ENCODE assay signal across 8 cellular contexts in genomic region chr11:64000026-64000739, GRCh38. TPM values are rescaled to one million over a fixed set of nuclear protein-coding genes. Genes with fewer than 3 reads are reported as not detected.
DNase-seq lines count a peak whose midpoint lies in the region; ATAC-seq and TF ChIP-seq lines count a peak whose summit lies in the region.

No MANE protein-coding gene starts in this region.

- H3K36me3 Mint-ChIP-seq in activated naive CD8-positive, alpha-beta T cell treated with anti-CD3 and anti-CD28 coated beads for 36 hours, result peaks cover 13% of the 10 kb centered on the region
- peaks cover 3% of the 10 kb centered on the region for H3K36me3 Mint-ChIP-seq in type B pancreatic cell

- H3K4me3 Mint-ChIP-seq in activated naive CD8-positive, alpha-beta T cell treated with anti-CD3 and anti-CD28 coated beads for 36 hours, result peak overlapping the region; percentile 14
- H3K4me3 Mint-ChIP-seq in type B pancreatic cell, result peak overlapping the region; percentile 34

- peaks cover 0 to 33% (median 21%) of the 10 kb centered on the region in 4 donors for H3K4me1 ChIP-seq in Peyer's patch
- no peaks in the 10 kb centered on the region for H3K4me1 ChIP-seq in cardiac muscle cell (ENCODE audit: low read depth)

- H3K4me3 ChIP-seq in Peyer's patch, result peak overlapping the region; percentile 16 to 50 (median 46)
- H3K4me3 ChIP-seq in cardiac muscle cell, result peak overlapping the region; percentile 13

- peaks cover 0 to 35% (median 0%) of the 10 kb centered on the region in 3 donors for H3K36me3 ChIP-seq in Peyer's patch
- H3K36me3 ChIP-seq in cardiac muscle cell, result peaks cover 15% of the 10 kb centered on the region

- no peak overlapping the region for H3K27ac Mint-ChIP-seq in activated naive CD8-positive, alpha-beta T cell treated with anti-CD3 and anti-CD28 coated beads for 36 hours
- no peak overlapping the region for H3K27ac Mint-ChIP-seq in type B pancreatic cell

- H3K27me3 ChIP-seq in Peyer's patch (no peaks in the 10 kb centered on the region), cardiac muscle cell (peaks cover under 1% of the 10 kb centered on the region)

- DNase-seq in NCI-H1694 (lab: John Stamatoyannopoulos, UW) (peak; percentile 27), NCI-H1694 treated with DMSO at 0.1 percent for 48 hours (lab: John Stamatoyannopoulos, UW) (no peak), Peyer's patch (peak; percentile 59 to 81 (median 78)), cardiac muscle cell (ENCODE audit: low read depth in 1 of 2, low spot score in 1 of 2) (peak; percentile 84 to 87), posterior vena cava (ENCODE audit: low spot score) (peak; percentile 90), type B pancreatic cell (ENCODE audit: extremely low spot score, unreplicated experiment) (peak; percentile 85)
- peak; percentile 84 for DNase-seq in activated naive CD8-positive, alpha-beta T cell treated with anti-CD3 and anti-CD28 coated beads for 36 hours

- TF ChIP-seq CTCF in Peyer's patch (IDR thresholded peaks at IDR 0.05) (peak; percentile 73 to 91 (median 86)), cardiac muscle cell (IDR thresholded peaks at IDR 0.05; ENCODE audit: low read depth, low read length) (peak; percentile 53), type B pancreatic cell (conservative IDR thresholded peaks at IDR 0.05) (peak; percentile 90)

- no peaks in the 10 kb centered on the region for H3K9me3 ChIP-seq in Peyer's patch
- H3K9me3 ChIP-seq in cardiac muscle cell (ENCODE audit: low read depth), result no peaks in the 10 kb centered on the region

- no peak for TF ChIP-seq POLR2A in Peyer's patch (IDR thresholded peaks at IDR 0.05)

- peak overlapping the region in 1 of 4 donors; percentile 7 for H3K27ac ChIP-seq in Peyer's patch
- no peak overlapping the region for H3K27ac ChIP-seq in cardiac muscle cell

- intact Hi-C loops in posterior vena cava (cut with DNase I), result loop anchor here (2.0 to 5.0 kb wide), 2 partner anchors 149 to 303 kb away; no protein-coding TSS in a partner anchor

- H3K4me1 Mint-ChIP-seq in activated naive CD8-positive, alpha-beta T cell treated with anti-CD3 and anti-CD28 coated beads for 36 hours, result no peaks in the 10 kb centered on the region
- peaks cover 13% of the 10 kb centered on the region for H3K4me1 Mint-ChIP-seq in type B pancreatic cell (ENCODE audit: unreplicated experiment)

- no peak for ATAC-seq in GM19467 (IDR thresholded peaks at IDR 0.05; ENCODE audit: unreplicated experiment)

- no peaks in the 10 kb centered on the region for H3K9me3 Mint-ChIP-seq in activated naive CD8-positive, alpha-beta T cell treated with anti-CD3 and anti-CD28 coated beads for 36 hours
- H3K9me3 Mint-ChIP-seq in type B pancreatic cell, result no peaks in the 10 kb centered on the region

- H3K27me3 Mint-ChIP-seq in activated naive CD8-positive, alpha-beta T cell treated with anti-CD3 and anti-CD28 coated beads for 36 hours, result peaks cover 5% of the 10 kb centered on the region
- no peaks in the 10 kb centered on the region for H3K27me3 Mint-ChIP-seq in type B pancreatic cell

RNA-seq across cellular contexts. Expression of gene OTUB1, which starts 13.9 kb away (rescaled TPM):
- total RNA-seq in Peyer's patch (100 to 1,000 TPM in 1 of 4 donors, 10 to 100 TPM in 3; 79.2 to 110 (median 95.4) TPM), cardiac muscle cell (119 and 183 TPM in 2 replicates), posterior vena cava (10 to 100 TPM; 37.7 to 41.3 TPM), type B pancreatic cell (ENCODE audit: low replicate concordance) (101 and 105 TPM in 2 replicates)
- 10 to 100 TPM; 70.5 to 72.0 TPM for total RNA-seq in activated naive CD8-positive, alpha-beta T cell treated with anti-CD3 and anti-CD28 coated beads for 36 hours
- polyA plus RNA-seq in cardiac muscle cell, result 226 and 269 TPM in 2 replicates

RNA-seq across cellular contexts. Expression of gene COX8A, which starts 25.8 kb away (rescaled TPM):
- 1,000 to 10,000 TPM in 2 of 4 donors, 100 to 1,000 TPM in 2; 390 to 1,297 (median 877) TPM for total RNA-seq in Peyer's patch
- total RNA-seq in activated naive CD8-positive, alpha-beta T cell treated with anti-CD3 and anti-CD28 coated beads for 36 hours, result 100 to 1,000 TPM; 450 to 466 TPM
- total RNA-seq in cardiac muscle cell, result 712 and 1,446 TPM in 2 replicates
- polyA plus RNA-seq in cardiac muscle cell, result 789 and 1,014 TPM in 2 replicates
- total RNA-seq in posterior vena cava, result 100 to 1,000 TPM; 161 to 203 TPM
- total RNA-seq in type B pancreatic cell (ENCODE audit: low replicate concordance), result 307 and 324 TPM in 2 replicates

RNA-seq across cellular contexts. Expression of gene FLRT1, which starts 35.5 kb away (rescaled TPM):
- total RNA-seq in Peyer's patch (under 1 TPM in 1 of 4 donors, not detected in 3; 0.27 TPM), cardiac muscle cell (0.53 and 0.69 TPM in 2 replicates), posterior vena cava (under 1 TPM; 0.14 to 0.29 TPM), type B pancreatic cell (ENCODE audit: low replicate concordance) (0.26 and 3.0 TPM in 2 replicates)
- total RNA-seq in activated naive CD8-positive, alpha-beta T cell treated with anti-CD3 and anti-CD28 coated beads for 36 hours, result not detected
- polyA plus RNA-seq in cardiac muscle cell, result 0.92 and 2.9 TPM in 2 replicates
